1 cellular context compared by ENCODE assay signal in the genomic region with DNA sequence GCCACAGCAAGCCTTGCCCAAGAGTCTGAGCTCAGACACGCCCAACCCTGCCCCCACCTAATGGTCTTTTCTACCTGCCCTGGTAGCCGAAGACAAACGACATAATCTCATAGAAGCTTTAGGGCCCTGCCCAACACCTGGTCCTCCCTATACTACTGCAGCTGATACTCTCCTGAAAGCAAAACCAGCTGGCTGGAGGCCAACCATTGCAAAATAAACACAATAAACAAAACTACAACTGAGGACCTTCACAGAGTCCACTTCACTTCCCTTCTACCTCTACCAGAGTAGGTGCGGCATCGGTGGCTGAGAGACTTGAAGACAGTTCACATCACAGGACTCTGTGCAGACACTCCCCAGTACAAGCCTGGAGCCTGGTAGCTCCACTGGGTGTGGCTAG.
TF ChIP-seq lines count a peak whose summit lies in the region.

No MANE protein-coding gene starts in this region.

TF ChIP-seq in IMR-90, 13 proteins besides CTCF, POLR2A, EP300 and RAD21 (continued from another document):
- TF ChIP-seq, protein P1, sequence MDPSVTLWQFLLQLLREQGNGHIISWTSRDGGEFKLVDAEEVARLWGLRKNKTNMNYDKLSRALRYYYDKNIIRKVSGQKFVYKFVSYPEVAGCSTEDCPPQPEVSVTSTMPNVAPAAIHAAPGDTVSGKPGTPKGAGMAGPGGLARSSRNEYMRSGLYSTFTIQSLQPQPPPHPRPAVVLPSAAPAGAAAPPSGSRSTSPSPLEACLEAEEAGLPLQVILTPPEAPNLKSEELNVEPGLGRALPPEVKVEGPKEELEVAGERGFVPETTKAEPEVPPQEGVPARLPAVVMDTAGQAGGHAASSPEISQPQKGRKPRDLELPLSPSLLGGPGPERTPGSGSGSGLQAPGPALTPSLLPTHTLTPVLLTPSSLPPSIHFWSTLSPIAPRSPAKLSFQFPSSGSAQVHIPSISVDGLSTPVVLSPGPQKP (IDR thresholded peaks at IDR 0.05; ENCODE audit: borderline replicate concordance, low read depth, low read length) = no peak
- TF ChIP-seq MAZ (IDR thresholded peaks at IDR 0.05; ENCODE audit: borderline replicate concordance, low read depth, low read length) (no peak), CEBPB (IDR thresholded peaks at IDR 0.05; ENCODE audit: low read depth, low read length) (no peak), FOS (IDR thresholded peaks at IDR 0.05; ENCODE audit: low read depth, low read length) (no peak), MAFK (IDR thresholded peaks at IDR 0.05; ENCODE audit: low read depth, low read length) (no peak), NFE2L2 (IDR thresholded peaks at IDR 0.05; ENCODE audit: low read depth, low read length) (no peak), RFX5 (IDR thresholded peaks at IDR 0.05; ENCODE audit: low read depth, low read length) (no peak), MXI1 (IDR thresholded peaks at IDR 0.05; ENCODE audit: borderline replicate concordance, low read depth, low read length) (no peak), RCOR1 (IDR thresholded peaks at IDR 0.05; ENCODE audit: insufficient replicate concordance, low read length) (no peak), BHLHE40 (IDR thresholded peaks at IDR 0.05; ENCODE audit: low read depth, low read length) (no peak)
- TF ChIP-seq, protein P2, sequence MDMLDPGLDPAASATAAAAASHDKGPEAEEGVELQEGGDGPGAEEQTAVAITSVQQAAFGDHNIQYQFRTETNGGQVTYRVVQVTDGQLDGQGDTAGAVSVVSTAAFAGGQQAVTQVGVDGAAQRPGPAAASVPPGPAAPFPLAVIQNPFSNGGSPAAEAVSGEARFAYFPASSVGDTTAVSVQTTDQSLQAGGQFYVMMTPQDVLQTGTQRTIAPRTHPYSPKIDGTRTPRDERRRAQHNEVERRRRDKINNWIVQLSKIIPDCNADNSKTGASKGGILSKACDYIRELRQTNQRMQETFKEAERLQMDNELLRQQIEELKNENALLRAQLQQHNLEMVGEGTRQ (IDR thresholded peaks at IDR 0.05; ENCODE audit: low read depth, low read length) = no peak
TF ChIP-seq in IMR-90: peak in this region for 0.
